Comparison of ENCODE assay signal across 8 cellular contexts in the genomic region with DNA sequence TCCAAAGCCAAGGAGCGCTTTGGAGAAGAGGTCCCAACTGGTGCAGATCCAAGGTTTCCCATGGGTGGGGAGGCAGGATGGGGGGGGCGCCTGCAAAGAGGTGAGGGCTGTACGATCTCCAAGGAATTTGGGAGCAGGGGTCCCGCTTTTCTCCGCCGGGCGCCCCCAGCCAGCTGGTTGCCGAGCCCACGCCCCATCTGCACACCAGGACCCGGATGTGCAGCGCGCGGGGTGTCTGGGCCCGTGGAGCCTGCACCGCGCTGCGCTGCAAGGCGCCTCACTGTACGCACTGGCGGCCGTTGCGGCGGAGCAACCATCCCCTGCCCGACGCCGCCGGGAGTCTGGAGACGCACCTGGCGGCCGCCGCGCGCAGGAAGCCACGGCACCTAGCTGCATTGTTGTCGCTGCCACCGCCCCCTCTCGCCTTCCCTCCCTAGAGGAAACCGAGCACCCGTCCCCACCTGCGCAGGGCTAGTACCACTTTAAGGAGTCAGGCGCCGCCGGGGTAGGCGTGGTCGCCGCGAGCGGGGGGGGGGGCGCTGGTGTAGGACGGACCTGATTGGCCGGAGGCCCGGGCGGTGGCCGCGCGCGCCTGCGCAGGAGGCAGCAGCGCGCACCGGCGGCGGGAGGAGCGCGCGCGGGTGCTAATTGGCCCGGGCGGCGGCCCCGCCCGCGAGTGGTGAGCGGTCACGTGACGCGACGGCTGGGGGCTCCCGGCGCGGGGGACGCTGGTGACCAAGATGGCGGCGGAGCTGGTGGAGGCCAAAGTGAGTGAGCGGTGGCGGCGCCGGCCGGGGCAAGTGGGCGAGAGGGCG. TPM values are rescaled to one million over a fixed set of nuclear protein-coding genes. Genes with fewer than 3 reads are reported as not detected.
A peak's percentile ranks its signal among the peaks of the same experiment; 100 is the strongest.
DNase-seq lines count a peak whose midpoint lies in the region; ATAC-seq and TF ChIP-seq lines count a peak whose summit lies in the region.

A gene with protein sequence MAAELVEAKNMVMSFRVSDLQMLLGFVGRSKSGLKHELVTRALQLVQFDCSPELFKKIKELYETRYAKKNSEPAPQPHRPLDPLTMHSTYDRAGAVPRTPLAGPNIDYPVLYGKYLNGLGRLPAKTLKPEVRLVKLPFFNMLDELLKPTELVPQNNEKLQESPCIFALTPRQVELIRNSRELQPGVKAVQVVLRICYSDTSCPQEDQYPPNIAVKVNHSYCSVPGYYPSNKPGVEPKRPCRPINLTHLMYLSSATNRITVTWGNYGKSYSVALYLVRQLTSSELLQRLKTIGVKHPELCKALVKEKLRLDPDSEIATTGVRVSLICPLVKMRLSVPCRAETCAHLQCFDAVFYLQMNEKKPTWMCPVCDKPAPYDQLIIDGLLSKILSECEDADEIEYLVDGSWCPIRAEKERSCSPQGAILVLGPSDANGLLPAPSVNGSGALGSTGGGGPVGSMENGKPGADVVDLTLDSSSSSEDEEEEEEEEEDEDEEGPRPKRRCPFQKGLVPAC (plus strand): TSS at position 716 of the 815 bp plus-strand sequence. CDS start 25 bp downstream, at position 741.

- H3K9me3 ChIP-seq in AG04450 (ENCODE audit: control insufficient read depth, insufficient read depth, low read length) = no peaks in the 10 kb centered on the region; the same call in 1 of the 2 replicates

- DNase-seq in AG04450 (ENCODE audit: low read depth, low spot score) (peak; percentile 69), NCI-H226 (peak; percentile 84), caudate nucleus (lab: John Stamatoyannopoulos, UW) (peak; percentile 52 to 100 (median 93)), iris pigment epithelial cell (ENCODE audit: low read depth) (peak; percentile 92)
- DNase-seq in activated CD4-positive, CD25-positive, alpha-beta regulatory T cell (lab: John Stamatoyannopoulos, UW) = peak; percentile 92 to 98 (median 96)
- peak; percentile 91 for DNase-seq in stimulated activated CD4-positive, alpha-beta T cell treated with anti-CD3 and anti-CD28 coated beads, Interleukin-12 subunit alpha, Interleukin-12 subunit beta, amount 100 ng/mL, for 4 hours

- no peaks in the 10 kb centered on the region for H3K27me3 ChIP-seq in AG04450 (ENCODE audit: control insufficient read depth, insufficient read depth, low read length)

- CTCF ChIA-PET in AG04450 (lab: Charles Lee) = interaction anchor here (0.6 to 5.4 kb wide), 2 partner anchors 19 to 244 kb away, joined by 5 to 39 read pairs; a partner anchor contains a TSS

- H3K4me3 ChIP-seq in AG04450 (ENCODE audit: low read depth, low read length) = peak within 1 kb of the TSS; percentile 94

- no peak within 1 kb of the TSS for H3K27ac ChIP-seq in AG04450 (ENCODE audit: low read depth, low read length)
- peak within 1 kb of the TSS; percentile 98 for H3K27ac ChIP-seq in caudate nucleus (ENCODE audit: low read depth, low read length)

- POLR2A ChIA-PET in AG04450 (lab: Yijun Ruan, JAX) = interaction anchor here (0.6 to 1.3 kb wide), 7 partner anchors 17 to 109 kb away, joined by 3 to 11 read pairs (median 4); a partner anchor contains a TSS

- TF ChIP-seq CTCF in AG04450 (IDR thresholded peaks at IDR 0.05; ENCODE audit: low read depth, low read length) = no peak

- ATAC-seq in GM18909 (IDR thresholded peaks at IDR 0.05; ENCODE audit: poor library complexity, unreplicated experiment) (peak; percentile 80), HG03159 (IDR thresholded peaks at IDR 0.05; ENCODE audit: unreplicated experiment) (peak; percentile 81)

RNA-seq across cellular contexts. Expression of the gene that starts here (rescaled TPM):
- 9.0 and 12.0 TPM in 2 replicates for polyA plus RNA-seq in AG04450 (2011; rRNA removed)
- polyA minus RNA-seq in AG04450 (2011; rRNA and poly(A)+ RNA removed) = 13.6 and 17.2 TPM in 2 replicates
